Comparison of ENCODE assay signal across 1 cellular context in the genomic region with DNA sequence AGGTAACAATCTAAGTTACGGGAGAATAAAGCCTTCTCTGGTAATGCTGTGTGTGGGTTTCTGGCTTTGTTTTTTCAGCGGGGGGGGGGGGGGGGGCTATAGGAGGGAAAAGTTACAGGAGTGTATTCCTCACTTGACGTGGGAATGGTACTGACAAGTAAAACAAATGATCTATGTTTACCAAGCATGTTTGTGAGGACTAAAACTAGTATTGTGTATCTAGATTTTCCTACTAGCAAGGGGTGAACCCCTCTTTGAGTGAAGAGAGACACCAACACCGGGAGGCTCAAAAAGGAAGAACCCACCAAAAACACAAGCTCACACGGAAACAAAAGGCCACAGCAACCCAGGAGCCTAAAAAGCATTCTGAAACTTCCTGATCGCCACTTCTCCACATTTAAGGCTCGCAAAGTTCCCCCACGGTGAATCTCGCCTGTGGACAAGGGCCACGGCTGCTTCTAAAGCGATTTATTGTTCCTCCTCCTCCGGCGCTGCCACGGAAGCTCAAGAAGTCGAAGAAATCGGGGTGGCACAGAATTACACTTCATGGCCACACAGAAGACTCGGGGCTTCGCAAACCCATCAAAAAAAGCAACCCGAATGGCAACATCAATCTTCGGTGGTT.
TF ChIP-seq lines count a peak whose summit lies in the region.

No MANE protein-coding gene starts in this region.

TF ChIP-seq in K562, 482 proteins besides CTCF, POLR2A, EP300 and RAD21 (continues in another document):
- peak; percentile 48; the same call in 1 of the 2 replicates for TF ChIP-seq RERE (CRISPR knock-in tag; IDR thresholded peaks at IDR 0.05; ENCODE audit: borderline replicate concordance)
- TF ChIP-seq, protein P1, sequence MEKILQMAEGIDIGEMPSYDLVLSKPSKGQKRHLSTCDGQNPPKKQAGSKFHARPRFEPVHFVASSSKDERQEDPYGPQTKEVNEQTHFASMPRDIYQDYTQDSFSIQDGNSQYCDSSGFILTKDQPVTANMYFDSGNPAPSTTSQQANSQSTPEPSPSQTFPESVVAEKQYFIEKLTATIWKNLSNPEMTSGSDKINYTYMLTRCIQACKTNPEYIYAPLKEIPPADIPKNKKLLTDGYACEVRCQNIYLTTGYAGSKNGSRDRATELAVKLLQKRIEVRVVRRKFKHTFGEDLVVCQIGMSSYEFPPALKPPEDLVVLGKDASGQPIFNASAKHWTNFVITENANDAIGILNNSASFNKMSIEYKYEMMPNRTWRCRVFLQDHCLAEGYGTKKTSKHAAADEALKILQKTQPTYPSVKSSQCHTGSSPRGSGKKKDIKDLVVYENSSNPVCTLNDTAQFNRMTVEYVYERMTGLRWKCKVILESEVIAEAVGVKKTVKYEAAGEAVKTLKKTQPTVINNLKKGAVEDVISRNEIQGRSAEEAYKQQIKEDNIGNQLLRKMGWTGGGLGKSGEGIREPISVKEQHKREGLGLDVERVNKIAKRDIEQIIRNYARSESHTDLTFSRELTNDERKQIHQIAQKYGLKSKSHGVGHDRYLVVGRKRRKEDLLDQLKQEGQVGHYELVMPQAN (IDR thresholded peaks at IDR 0.05; ENCODE audit: borderline replicate concordance): peak; percentile 60; the same call in 1 of the 2 replicates
- 0 out of 2 replicates have a peak, but pooled peaks have one; percentile 24 for TF ChIP-seq ERF (CRISPR knock-in tag; IDR thresholded peaks at IDR 0.05)
- TF ChIP-seq HDAC1 (IDR thresholded peaks at IDR 0.05): no peak
- TF ChIP-seq PATZ1 (CRISPR knock-in tag; IDR thresholded peaks at IDR 0.05; ENCODE audit: borderline replicate concordance): 0 out of 2 replicates have a peak, but pooled peaks have one; percentile 9
- TF ChIP-seq ZNF551 (CRISPR knock-in tag; IDR thresholded peaks at IDR 0.05): no peak
- TF ChIP-seq, protein P2, sequence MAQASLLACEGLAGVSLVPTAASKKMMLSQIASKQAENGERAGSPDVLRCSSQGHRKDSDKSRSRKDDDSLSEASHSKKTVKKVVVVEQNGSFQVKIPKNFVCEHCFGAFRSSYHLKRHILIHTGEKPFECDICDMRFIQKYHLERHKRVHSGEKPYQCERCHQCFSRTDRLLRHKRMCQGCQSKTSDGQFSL (CRISPR knock-in tag; IDR thresholded peaks at IDR 0.05): peak; percentile 79
- TF ChIP-seq, protein P2 (tag; IDR thresholded peaks at IDR 0.05): peak in 1 of 2 experiments; percentile 96; a peak in 2 of 4 replicates
- TF ChIP-seq, protein P3, sequence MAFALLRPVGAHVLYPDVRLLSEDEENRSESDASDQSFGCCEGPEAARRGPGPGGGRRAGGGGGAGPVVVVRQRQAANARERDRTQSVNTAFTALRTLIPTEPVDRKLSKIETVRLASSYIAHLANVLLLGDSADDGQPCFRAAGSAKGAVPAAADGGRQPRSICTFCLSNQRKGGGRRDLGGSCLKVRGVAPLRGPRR (CRISPR knock-in tag; IDR thresholded peaks at IDR 0.05): no peak
- TF ChIP-seq, protein P4, sequence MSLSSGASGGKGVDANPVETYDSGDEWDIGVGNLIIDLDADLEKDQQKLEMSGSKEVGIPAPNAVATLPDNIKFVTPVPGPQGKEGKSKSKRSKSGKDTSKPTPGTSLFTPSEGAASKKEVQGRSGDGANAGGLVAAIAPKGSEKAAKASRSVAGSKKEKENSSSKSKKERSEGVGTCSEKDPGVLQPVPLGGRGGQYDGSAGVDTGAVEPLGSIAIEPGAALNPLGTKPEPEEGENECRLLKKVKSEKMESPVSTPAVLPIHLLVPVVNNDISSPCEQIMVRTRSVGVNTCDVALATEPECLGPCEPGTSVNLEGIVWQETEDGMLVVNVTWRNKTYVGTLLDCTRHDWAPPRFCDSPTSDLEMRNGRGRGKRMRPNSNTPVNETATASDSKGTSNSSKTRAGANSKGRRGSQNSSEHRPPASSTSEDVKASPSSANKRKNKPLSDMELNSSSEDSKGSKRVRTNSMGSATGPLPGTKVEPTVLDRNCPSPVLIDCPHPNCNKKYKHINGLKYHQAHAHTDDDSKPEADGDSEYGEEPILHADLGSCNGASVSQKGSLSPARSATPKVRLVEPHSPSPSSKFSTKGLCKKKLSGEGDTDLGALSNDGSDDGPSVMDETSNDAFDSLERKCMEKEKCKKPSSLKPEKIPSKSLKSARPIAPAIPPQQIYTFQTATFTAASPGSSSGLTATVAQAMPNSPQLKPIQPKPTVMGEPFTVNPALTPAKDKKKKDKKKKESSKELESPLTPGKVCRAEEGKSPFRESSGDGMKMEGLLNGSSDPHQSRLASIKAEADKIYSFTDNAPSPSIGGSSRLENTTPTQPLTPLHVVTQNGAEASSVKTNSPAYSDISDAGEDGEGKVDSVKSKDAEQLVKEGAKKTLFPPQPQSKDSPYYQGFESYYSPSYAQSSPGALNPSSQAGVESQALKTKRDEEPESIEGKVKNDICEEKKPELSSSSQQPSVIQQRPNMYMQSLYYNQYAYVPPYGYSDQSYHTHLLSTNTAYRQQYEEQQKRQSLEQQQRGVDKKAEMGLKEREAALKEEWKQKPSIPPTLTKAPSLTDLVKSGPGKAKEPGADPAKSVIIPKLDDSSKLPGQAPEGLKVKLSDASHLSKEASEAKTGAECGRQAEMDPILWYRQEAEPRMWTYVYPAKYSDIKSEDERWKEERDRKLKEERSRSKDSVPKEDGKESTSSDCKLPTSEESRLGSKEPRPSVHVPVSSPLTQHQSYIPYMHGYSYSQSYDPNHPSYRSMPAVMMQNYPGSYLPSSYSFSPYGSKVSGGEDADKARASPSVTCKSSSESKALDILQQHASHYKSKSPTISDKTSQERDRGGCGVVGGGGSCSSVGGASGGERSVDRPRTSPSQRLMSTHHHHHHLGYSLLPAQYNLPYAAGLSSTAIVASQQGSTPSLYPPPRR (CRISPR knock-in tag; IDR thresholded peaks at IDR 0.05; ENCODE audit: borderline replicate concordance): no peak
- no peak for TF ChIP-seq SMARCC2 (IDR thresholded peaks at IDR 0.05; ENCODE audit: low read depth)
- no peak for TF ChIP-seq CBX3 (IDR thresholded peaks at IDR 0.05; ENCODE audit: borderline replicate concordance in 1 of 2, low read length in 2 of 2)
- no peak for TF ChIP-seq USF2 (CRISPR knock-in tag; IDR thresholded peaks at IDR 0.05)
- TF ChIP-seq, protein P5, sequence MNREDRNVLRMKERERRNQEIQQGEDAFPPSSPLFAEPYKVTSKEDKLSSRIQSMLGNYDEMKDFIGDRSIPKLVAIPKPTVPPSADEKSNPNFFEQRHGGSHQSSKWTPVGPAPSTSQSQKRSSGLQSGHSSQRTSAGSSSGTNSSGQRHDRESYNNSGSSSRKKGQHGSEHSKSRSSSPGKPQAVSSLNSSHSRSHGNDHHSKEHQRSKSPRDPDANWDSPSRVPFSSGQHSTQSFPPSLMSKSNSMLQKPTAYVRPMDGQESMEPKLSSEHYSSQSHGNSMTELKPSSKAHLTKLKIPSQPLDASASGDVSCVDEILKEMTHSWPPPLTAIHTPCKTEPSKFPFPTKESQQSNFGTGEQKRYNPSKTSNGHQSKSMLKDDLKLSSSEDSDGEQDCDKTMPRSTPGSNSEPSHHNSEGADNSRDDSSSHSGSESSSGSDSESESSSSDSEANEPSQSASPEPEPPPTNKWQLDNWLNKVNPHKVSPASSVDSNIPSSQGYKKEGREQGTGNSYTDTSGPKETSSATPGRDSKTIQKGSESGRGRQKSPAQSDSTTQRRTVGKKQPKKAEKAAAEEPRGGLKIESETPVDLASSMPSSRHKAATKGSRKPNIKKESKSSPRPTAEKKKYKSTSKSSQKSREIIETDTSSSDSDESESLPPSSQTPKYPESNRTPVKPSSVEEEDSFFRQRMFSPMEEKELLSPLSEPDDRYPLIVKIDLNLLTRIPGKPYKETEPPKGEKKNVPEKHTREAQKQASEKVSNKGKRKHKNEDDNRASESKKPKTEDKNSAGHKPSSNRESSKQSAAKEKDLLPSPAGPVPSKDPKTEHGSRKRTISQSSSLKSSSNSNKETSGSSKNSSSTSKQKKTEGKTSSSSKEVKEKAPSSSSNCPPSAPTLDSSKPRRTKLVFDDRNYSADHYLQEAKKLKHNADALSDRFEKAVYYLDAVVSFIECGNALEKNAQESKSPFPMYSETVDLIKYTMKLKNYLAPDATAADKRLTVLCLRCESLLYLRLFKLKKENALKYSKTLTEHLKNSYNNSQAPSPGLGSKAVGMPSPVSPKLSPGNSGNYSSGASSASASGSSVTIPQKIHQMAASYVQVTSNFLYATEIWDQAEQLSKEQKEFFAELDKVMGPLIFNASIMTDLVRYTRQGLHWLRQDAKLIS (CRISPR knock-in tag; IDR thresholded peaks at IDR 0.05): peak; percentile 48
- 0 out of 2 replicates have a peak, but pooled peaks have one; percentile 6 for TF ChIP-seq ARID2 (IDR thresholded peaks at IDR 0.05)
- peak; percentile 34; the same call in 1 of the 2 replicates for TF ChIP-seq ZSCAN29 (IDR thresholded peaks at IDR 0.05)
- TF ChIP-seq PREB (CRISPR knock-in tag; IDR thresholded peaks at IDR 0.05): peak; percentile 57; the same call in 1 of the 2 replicates
- no peak for TF ChIP-seq CREB1 (IDR thresholded peaks at IDR 0.05)
- TF ChIP-seq CREB1 (CRISPR knock-in tag; IDR thresholded peaks at IDR 0.05): 0 out of 2 replicates have a peak, but pooled peaks have one; percentile 29
- TF ChIP-seq ZNF431 (CRISPR knock-in tag; IDR thresholded peaks at IDR 0.05): no peak
- 0 out of 2 replicates have a peak, but pooled peaks have one; percentile 73 for TF ChIP-seq ZBTB1 (CRISPR knock-in tag; IDR thresholded peaks at IDR 0.05; ENCODE audit: borderline replicate concordance, low read depth)
- peak; percentile 17; the same call in 1 of the 2 replicates for TF ChIP-seq HDAC2 (IDR thresholded peaks at IDR 0.05)
- peak in 1 of 2 experiments; percentile 11; a peak in 3 of 4 replicates for TF ChIP-seq MLLT1 (IDR thresholded peaks at IDR 0.05)
